ENCODE assay signal across 9 cellular contexts in the genomic region with DNA sequence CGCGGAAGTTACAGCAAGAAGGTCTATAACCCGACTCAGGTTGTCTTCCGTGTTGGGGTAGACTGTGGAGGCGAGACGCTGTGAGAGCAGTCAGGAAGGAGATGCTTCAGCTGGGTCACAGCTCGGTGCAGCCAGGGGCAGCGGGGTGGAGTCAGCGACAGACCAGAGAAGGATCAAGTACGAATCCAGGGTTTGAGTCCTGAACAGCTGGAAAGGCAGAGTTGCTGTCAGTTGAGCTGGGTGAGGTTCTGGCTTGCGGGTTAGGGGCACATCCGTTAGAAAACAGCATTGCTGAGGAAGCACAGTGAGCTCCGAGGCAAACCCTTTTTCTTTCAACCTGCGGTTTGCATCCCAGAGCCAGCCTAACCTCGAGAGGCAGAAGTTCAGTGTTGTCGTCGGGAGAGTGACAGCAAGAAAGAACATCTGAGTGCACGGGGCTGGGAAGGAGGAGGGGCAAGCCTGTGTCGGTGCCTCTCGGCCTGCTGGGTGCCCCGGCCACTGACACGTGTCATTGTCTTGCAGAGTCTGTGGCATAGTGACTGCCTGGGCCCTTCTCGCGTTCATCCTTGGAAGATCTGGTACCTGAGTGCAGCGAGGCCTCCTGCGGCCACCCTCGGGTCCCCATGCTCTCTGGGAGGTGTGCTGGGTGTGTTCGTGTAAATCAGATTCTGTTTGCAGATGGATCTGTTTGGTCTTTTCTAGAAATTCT. TPM values are rescaled to one million over a fixed set of nuclear protein-coding genes. Genes with fewer than 3 reads are reported as not detected.
A peak's percentile ranks its signal among the peaks of the same experiment; 100 is the strongest.
DNase-seq lines count a peak whose midpoint lies in the region; ATAC-seq, FAIRE-seq and TF ChIP-seq lines count a peak whose summit lies in the region.
"Had no signal": no experiment of that assay in that cellular context is flagged by ENCODE, and none has a peak within 500 bp of the region (broad histone marks: within the 10 kb centered on the region; RNA-seq: fewer than 3 reads in every experiment).

No MANE protein-coding gene starts in this region.

- no peaks in the 10 kb centered on the region for H4K20me1 ChIP-seq in BLaER1 treated with 17β-estradiol and CSF1 and Interleukin-3, amounts not matched to agents 10 nM and 100 nM

- no peaks in the 10 kb centered on the region for H3K36me3 ChIP-seq in BLaER1 treated with 17β-estradiol and CSF1 and Interleukin-3, amounts not matched to agents 10 nM and 100 nM
- H3K36me3 ChIP-seq in left lung = no peaks in the 10 kb centered on the region

- H3K9me3 ChIP-seq in BLaER1 treated with 17β-estradiol and CSF1 and Interleukin-3, amounts not matched to agents 10 nM and 100 nM (replicated peaks in 1 of 11) = no peaks in the 10 kb centered on the region
- no peaks in the 10 kb centered on the region for H3K9me3 ChIP-seq in left lung

- FAIRE-seq in frontal cortex (lab: Jason Lieb, UNC) = no peak

- no peak for TF ChIP-seq CTCF in left lung (IDR thresholded peaks at IDR 0.05)

- peak overlapping the region; percentile 27 to 61 (median 52); a peak in 19 of 20 replicates for H3K4me3 ChIP-seq in BLaER1 treated with 17β-estradiol and CSF1 and Interleukin-3, amounts not matched to agents 10 nM and 100 nM
- H3K4me3 ChIP-seq in left lung = no peak overlapping the region

- peak; percentile 84 for DNase-seq in UCSD-AML1 (lab: John Stamatoyannopoulos, UW; ENCODE audit: unreplicated experiment)
- no peak for DNase-seq in left lung
- no peak for DNase-seq in erythroblast (lab: John Stamatoyannopoulos, UW)
- DNase-seq in kidney glomerular epithelial cell (lab: John Stamatoyannopoulos, UW) = no peak
- no peak for DNase-seq in frontal cortex (ENCODE audit: low spot score in 2 of 2)
- DNase-seq in AG08395 (ENCODE audit: low spot score) = no peak

- intact Hi-C loops in left lung (cut with DNase I) = no loop called here

- peak overlapping the region; percentile 37 to 79 (median 72); a peak in 21 of 22 replicates for H3K9ac ChIP-seq in BLaER1 treated with 17β-estradiol and CSF1 and Interleukin-3, amounts not matched to agents 10 nM and 100 nM

- H3K27me3 ChIP-seq in BLaER1 treated with 17β-estradiol and CSF1 and Interleukin-3, amounts not matched to agents 10 nM and 100 nM = no peaks in the 10 kb centered on the region
- H3K27me3 ChIP-seq in left lung = peaks cover 0 to 10% of the 10 kb centered on the region in 2 donors

- H3K4me1 ChIP-seq in BLaER1 treated with 17β-estradiol and CSF1 and Interleukin-3, amounts not matched to agents 10 nM and 100 nM = peaks cover 45 to 70% (median 63%) of the 10 kb centered on the region in 10 experiments
- H3K4me1 ChIP-seq in left lung = peaks cover 0 to 9% of the 10 kb centered on the region in 2 donors

- H3K4me2 ChIP-seq in BLaER1 treated with 17β-estradiol and CSF1 and Interleukin-3, amounts not matched to agents 10 nM and 100 nM = peak overlapping the region; percentile 83 to 94 (median 92)

- peak; percentile 54 for ATAC-seq in HG02623 (IDR thresholded peaks at IDR 0.05; ENCODE audit: unreplicated experiment)
- ATAC-seq in left lung = peak; percentile 30

- H3K27ac ChIP-seq in BLaER1 treated with 17β-estradiol and CSF1 and Interleukin-3, amounts not matched to agents 10 nM and 100 nM = peak overlapping the region; percentile 21 to 90 (median 83); a peak in 20 of 22 replicates
- H3K27ac ChIP-seq in left lung = no peak overlapping the region

- TF ChIP-seq POLR2A in erythroblast (IDR thresholded peaks at IDR 0.05; ENCODE audit: low read length) = no peak

RNA-seq across cellular contexts. Expression of a gene that starts 20.0 kb away (rescaled TPM):
- under 1 TPM; 0.18 to 0.23 TPM for total RNA-seq in left lung
- total RNA-seq in frontal cortex = not detected
- total RNA-seq: HT1080 had no signal

RNA-seq across cellular contexts. Expression of a gene that starts 29.8 kb away (rescaled TPM):
- total RNA-seq in left lung = 10 to 100 TPM; 56.0 to 67.5 TPM
- total RNA-seq in frontal cortex = 60.7 TPM

RNA-seq across cellular contexts. Expression of a gene that starts 30.7 kb away (rescaled TPM):
- total RNA-seq in left lung (100 to 1,000 TPM; 112 to 170 TPM), frontal cortex (378 TPM)

RNA-seq across cellular contexts. Expression of a gene that starts 58.2 kb away (rescaled TPM):
- total RNA-seq in left lung (100 to 1,000 TPM in 1 of 2 donors, 10 to 100 TPM in 1; 31.4 to 116 TPM), frontal cortex (100 TPM)

Comparison
In these comparisons a context has a peak if more than half of its experiments do, and no peak if none do; other contexts are left out.
1. H3K27ac ChIP-seq: peak in BLaER1 treated with 17β-estradiol and CSF1 and Interleukin-3, amounts not matched to agents 10 nM and 100 nM (11 of 11); none in left lung (0 of 2).
2. H3K4me3 ChIP-seq: peak in BLaER1 treated with 17β-estradiol and CSF1 and Interleukin-3, amounts not matched to agents 10 nM and 100 nM (10 of 10); none in left lung (0 of 2).